1 cellular context compared by ENCODE assay signal in genomic region chr2:122018736-122019135, GRCh38.
TF ChIP-seq lines count a peak whose summit lies in the region.

No MANE protein-coding gene starts in this region.

TF ChIP-seq in GM23338, 12 proteins besides CTCF, POLR2A, EP300 and RAD21 (continued from another document):
- TF ChIP-seq ZNF462 (CRISPR knock-in tag; IDR thresholded peaks at IDR 0.05) (no peak), EZH2 (IDR thresholded peaks at IDR 0.05; ENCODE audit: low read depth, unreplicated experiment) (no peak), ZNF114 (CRISPR knock-in tag; IDR thresholded peaks at IDR 0.05) (no peak), JUNB (IDR thresholded peaks at IDR 0.05; ENCODE audit: unreplicated experiment) (no peak), ETS1 (IDR thresholded peaks at IDR 0.05) (no peak), EZH2phosphoT487 (IDR thresholded peaks at IDR 0.05; ENCODE audit: unreplicated experiment) (no peak), POLR2AphosphoS5 (IDR thresholded peaks at IDR 0.05; ENCODE audit: low read depth) (no peak), ZNF331 (CRISPR knock-in tag; IDR thresholded peaks at IDR 0.05; ENCODE audit: low read depth) (no peak), NANOG (IDR thresholded peaks at IDR 0.05; ENCODE audit: borderline replicate concordance) (no peak), REST (IDR thresholded peaks at IDR 0.05; ENCODE audit: unreplicated experiment) (no peak)
